In the genomic region with DNA sequence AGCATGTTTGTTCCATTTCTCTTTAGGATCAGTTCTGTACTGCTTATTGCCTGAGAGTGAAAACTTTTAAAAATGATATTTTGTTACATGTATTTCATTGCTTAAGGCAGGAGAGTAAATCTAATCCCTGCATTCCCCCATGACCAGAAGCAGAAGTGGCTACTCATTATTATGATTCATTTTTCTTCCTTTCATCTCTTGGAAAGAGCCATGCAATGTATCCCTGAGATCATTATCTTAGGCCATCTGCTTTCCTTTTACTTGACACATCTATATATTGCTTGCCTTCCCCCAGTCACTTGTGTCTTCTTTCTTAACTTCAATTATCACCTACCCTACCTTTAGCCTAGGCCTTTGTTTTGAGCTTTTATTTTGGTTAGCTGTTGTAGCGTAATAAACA, we compare ENCODE assay signal across 18 cellular contexts.
"Had no signal": no experiment of that assay in that cellular context is flagged by ENCODE, and none has a peak within 500 bp of the region (broad histone marks: within the 10 kb centered on the region; RNA-seq: fewer than 3 reads in every experiment).

No MANE protein-coding gene starts in this region.

- H3K4me3 ChIP-seq: dorsolateral prefrontal cortex, lung, prostate gland, right atrium auricular region, stomach, thyroid gland, upper lobe of left lung had no signal

- DNase-seq: dorsolateral prefrontal cortex; effector CD4-positive, alpha-beta T cell; kidney; midbrain; naive thymus-derived CD4-positive, alpha-beta T cell; nucleus accumbens; stimulated activated CD4-positive, alpha-beta T cell treated with anti-CD3 and anti-CD28 coated beads, Interleukin-2, amount 100 ng/mL, for 24 hours; stimulated activated CD4-positive, alpha-beta T cell treated with anti-CD3 and anti-CD28 coated beads, Interleukin-4, amount 100 ng/mL, for 24 hours; stimulated activated naive CD4-positive, alpha-beta T cell treated with Interleukin-2 at 50 U/mL for 16 hours; stomach; thyroid gland; upper lobe of left lung had no signal

- ATAC-seq: left lobe of liver; naive thymus-derived CD4-positive, alpha-beta T cell; sciatic nerve; stimulated activated effector memory CD8-positive, alpha-beta T cell treated with anti-CD3 and anti-CD28 coated beads, Interleukin-12 subunit alpha, Interleukin-12 subunit beta, amount 100 ng/mL, for 72 hours had no signal

- H3K9me3 ChIP-seq: prostate gland, right atrium auricular region, stomach, thyroid gland, upper lobe of left lung had no signal

- H3K27ac ChIP-seq: dorsolateral prefrontal cortex, prostate gland, right atrium auricular region, stomach, thyroid gland, upper lobe of left lung had no signal

- H3K36me3 ChIP-seq: prostate gland, right atrium auricular region, stomach, thyroid gland, upper lobe of left lung had no signal

- H3K27me3 ChIP-seq: dorsolateral prefrontal cortex, right atrium auricular region, stomach, thyroid gland, upper lobe of left lung had no signal

- H3K4me1 ChIP-seq: prostate gland, right atrium auricular region, thyroid gland, upper lobe of left lung had no signal
